ENCODE assay signal across 17 cellular contexts in the genomic region with DNA sequence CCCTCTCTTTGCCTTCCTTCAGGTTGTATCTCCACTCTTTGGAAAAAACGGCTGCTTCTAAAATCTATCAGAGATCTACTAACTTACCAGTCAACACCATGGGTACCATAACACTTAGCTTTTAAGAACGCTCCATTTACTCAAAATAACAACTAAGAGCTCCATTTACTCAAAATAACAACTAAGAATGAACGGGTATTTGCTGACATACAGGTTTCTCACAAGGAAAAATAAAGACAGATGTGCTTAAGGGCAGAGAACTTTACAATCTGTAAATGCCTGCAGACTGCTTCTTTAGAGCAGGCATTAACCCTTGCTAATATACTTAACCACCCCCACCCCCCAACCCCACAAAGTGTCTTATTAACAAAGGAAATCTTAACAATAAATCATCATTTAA. TPM values are rescaled to one million over a fixed set of nuclear protein-coding genes. Genes with fewer than 3 reads are reported as not detected.
A peak's percentile ranks its signal among the peaks of the same experiment; 100 is the strongest.
DNase-seq lines count a peak whose midpoint lies in the region; ATAC-seq and TF ChIP-seq lines count a peak whose summit lies in the region.
"Had no signal": no experiment of that assay in that cellular context is flagged by ENCODE, and none has a peak within 500 bp of the region (broad histone marks: within the 10 kb centered on the region; RNA-seq: fewer than 3 reads in every experiment).

No MANE protein-coding gene starts in this region.

- intact Hi-C loops in sciatic nerve (cut with DNase I), result no loop called here

- TF ChIP-seq EP300 in gastroesophageal sphincter (IDR thresholded peaks at IDR 0.05), result no peak

- H3K9me3 ChIP-seq in gastroesophageal sphincter, result no peaks in the 10 kb centered on the region
- H3K9me3 ChIP-seq: mucosa of descending colon had no signal

- H3K27me3 ChIP-seq in gastroesophageal sphincter, result no peaks in the 10 kb centered on the region

- H3K4me1 ChIP-seq in gastroesophageal sphincter, result peaks cover 0 to 31% (median 7%) of the 10 kb centered on the region in 3 donors

- H3K9me3 Mint-ChIP-seq in brain, result peaks cover 0 to 2% (median 0%) of the 10 kb centered on the region in 5 experiments
- H3K9me3 Mint-ChIP-seq in osteocyte (ENCODE audit: unreplicated experiment), result no peaks in the 10 kb centered on the region
- H3K9me3 Mint-ChIP-seq: activated B cell treated with CpG ODN at 0.5 μM for 24 hours; CD4-positive, alpha-beta T cell had no signal

- H3K27ac ChIP-seq in gastroesophageal sphincter, result no peak overlapping the region
- H3K27ac ChIP-seq: 22Rv1 had no signal

- H3K4me1 Mint-ChIP-seq in brain, result peaks cover 34% of the 10 kb centered on the region
- peaks cover 35% of the 10 kb centered on the region for H3K4me1 Mint-ChIP-seq in osteocyte (ENCODE audit: unreplicated experiment)

- no peak for ATAC-seq in sciatic nerve
- no peak for ATAC-seq in gastroesophageal sphincter
- ATAC-seq: activated CD8-positive, alpha-beta memory T cell treated with anti-CD3 and anti-CD28 coated beads, Interleukin-2, amount 10 ng/mL, durations not matched to agents 7 days and 5 days; mucosa of descending colon had no signal

- peaks cover 0 to 9% of the 10 kb centered on the region in 2 donors for H3K36me3 ChIP-seq in gastroesophageal sphincter

- TF ChIP-seq POLR2A in NB4 (IDR thresholded peaks at IDR 0.05; ENCODE audit: extremely low read depth, insufficient read length) (no peak), gastroesophageal sphincter (IDR thresholded peaks at IDR 0.05) (no peak)

- peak; percentile 5 for DNase-seq in NCI-H2227 (lab: John Stamatoyannopoulos, UW; ENCODE audit: unreplicated experiment)
- DNase-seq in NCI-H2227 treated with DMSO at 0.1 percent for 48 hours (lab: John Stamatoyannopoulos, UW), result no peak
- no peak for DNase-seq in NB4 (ENCODE audit: low read depth)
- DNase-seq in osteocyte (ENCODE audit: extremely low spot score, unreplicated experiment), result no peak
- DNase-seq in sciatic nerve (ENCODE audit: low spot score), result no peak
- DNase-seq in OCI-M2 (lab: John Stamatoyannopoulos, UW; ENCODE audit: unreplicated experiment), result no peak
- DNase-seq: activated B cell treated with CpG ODN at 0.5 μM for 24 hours; activated CD8-positive, alpha-beta memory T cell treated with anti-CD3 and anti-CD28 coated beads, Interleukin-2, amount 10 ng/mL, durations not matched to agents 7 days and 5 days; CD4-positive, alpha-beta T cell; central memory CD4-positive, alpha-beta T cell; Kasumi-1; mucosa of descending colon; NCI-H524 treated with DMSO at 0.1 percent for 48 hours; T-helper 1 cell had no signal

- H3K4me3 ChIP-seq in NB4 (ENCODE audit: low read depth, low read length), result peak overlapping the region; percentile 37
- no peak overlapping the region for H3K4me3 ChIP-seq in gastroesophageal sphincter
- H3K4me3 ChIP-seq: mucosa of descending colon had no signal

- H3K27ac Mint-ChIP-seq in brain (peak overlapping the region in 4 of 5 experiments; percentile 2 to 53 (median 32)), osteocyte (ENCODE audit: unreplicated experiment) (peak overlapping the region; percentile 83)
- H3K27ac Mint-ChIP-seq: activated B cell treated with CpG ODN at 0.5 μM for 24 hours had no signal

- peak overlapping the region; percentile 9 to 98 (median 97) for H3K4me3 Mint-ChIP-seq in brain
- H3K4me3 Mint-ChIP-seq in osteocyte (ENCODE audit: unreplicated experiment), result peak overlapping the region; percentile 51
- H3K4me3 Mint-ChIP-seq: activated B cell treated with CpG ODN at 0.5 μM for 24 hours had no signal

- H3K36me3 Mint-ChIP-seq in brain, result peaks cover 44% of the 10 kb centered on the region
- peaks cover 2% of the 10 kb centered on the region for H3K36me3 Mint-ChIP-seq in osteocyte (ENCODE audit: unreplicated experiment)

- peaks cover 10% of the 10 kb centered on the region for H3K27me3 Mint-ChIP-seq in brain
- no peaks in the 10 kb centered on the region for H3K27me3 Mint-ChIP-seq in osteocyte (ENCODE audit: unreplicated experiment)
- H3K27me3 Mint-ChIP-seq: activated B cell treated with CpG ODN at 0.5 μM for 24 hours; activated CD8-positive, alpha-beta memory T cell treated with anti-CD3 and anti-CD28 coated beads, Interleukin-2, amount 10 ng/mL, durations not matched to agents 7 days and 5 days; CD4-positive, alpha-beta T cell had no signal

- TF ChIP-seq CTCF in NB4 (IDR thresholded peaks at IDR 0.05; ENCODE audit: low read depth, low read length) (no peak), brain (conservative IDR thresholded peaks at IDR 0.05) (no peak), osteocyte (IDR thresholded peaks at IDR 0.05) (no peak), gastroesophageal sphincter (IDR thresholded peaks at IDR 0.05) (no peak)

- 63 to 64% methylated on average over 3 of the region's 3 CpGs for WGBS in gastroesophageal sphincter (ENCODE audit: low coverage in 1 of 2), 2 donors

RNA-seq across cellular contexts. Expression of a gene that starts 2.8 kb away (rescaled TPM):
- polyA plus RNA-seq in brain (ENCODE audit: insufficient read depth, low read depth, low replicate concordance), result 31.4 TPM
- 39.9 and 40.6 TPM in 2 replicates for total RNA-seq in osteocyte
- 54.0 TPM for total RNA-seq in sciatic nerve
- total RNA-seq in gastroesophageal sphincter, result 10 to 100 TPM; 27.5 to 41.5 (median 32.8) TPM
